ENCODE assay signal across 11 cellular contexts in genomic region chr13:46607768-46608553, GRCh38. TPM values are rescaled to one million over a fixed set of nuclear protein-coding genes. Genes with fewer than 3 reads are reported as not detected.
DNase-seq lines count a peak whose midpoint lies in the region; ATAC-seq, FAIRE-seq and TF ChIP-seq lines count a peak whose summit lies in the region.
"Had no signal": no experiment of that assay in that cellular context is flagged by ENCODE, and none has a peak within 500 bp of the region (broad histone marks: within the 10 kb centered on the region; RNA-seq: fewer than 3 reads in every experiment).

No MANE protein-coding gene starts in this region.

- CTCF ChIA-PET in MCF 10A (lab: Yijun Ruan, JAX) = no interaction called here

- no peaks in the 10 kb centered on the region for H3K27me3 ChIP-seq in Karpas-422 (ENCODE audit: low read length)
- H3K27me3 ChIP-seq: SJSA1 had no signal

- ATAC-seq in HG03460 (IDR thresholded peaks at IDR 0.05; ENCODE audit: unreplicated experiment) = peak; percentile 45

- no peak for TF ChIP-seq CTCF in MCF 10A (IDR thresholded peaks at IDR 0.05; ENCODE audit: unreplicated experiment)

- peak overlapping the region; percentile 56 for H3K27ac Mint-ChIP-seq in activated naive CD4-positive, alpha-beta T cell treated with anti-CD3 and anti-CD28 coated beads, Interleukin-2, amount 50 U/mL, for 24 hours
- H3K27ac Mint-ChIP-seq in immature natural killer cell (peak overlapping the region in 4 of 6 donors; percentile 28 to 64 (median 48)), MCF 10A (ENCODE audit: low read depth, unreplicated experiment) (no peak overlapping the region)
- H3K27ac Mint-ChIP-seq: activated naive CD8-positive, alpha-beta T cell treated with anti-CD3 and anti-CD28 coated beads, Interleukin-2, amount 10 ng/mL, durations not matched to agents 7 days and 5 days had no signal

- DNase-seq in activated naive CD4-positive, alpha-beta T cell (lab: John Stamatoyannopoulos, UW) = no peak
- DNase-seq in immature natural killer cell (no peak), urothelium cell line (ENCODE audit: low spot score) (peak; percentile 2), islet precursor cell (no peak), Karpas-422 (no peak), MCF 10A (ENCODE audit: unreplicated experiment) (no peak)
- DNase-seq: activated naive CD8-positive, alpha-beta T cell treated with anti-CD3 and anti-CD28 coated beads, Interleukin-2, amount 10 ng/mL, durations not matched to agents 7 days and 5 days; NCI-H2029 had no signal

- peaks cover 64% of the 10 kb centered on the region for H3K4me1 Mint-ChIP-seq in activated naive CD4-positive, alpha-beta T cell treated with anti-CD3 and anti-CD28 coated beads, Interleukin-2, amount 50 U/mL, for 24 hours
- peaks cover 51 to 85% of the 10 kb centered on the region in 2 donors for H3K4me1 Mint-ChIP-seq in immature natural killer cell
- H3K4me1 Mint-ChIP-seq in MCF 10A (ENCODE audit: insufficient read depth, unreplicated experiment) = peaks cover 39% of the 10 kb centered on the region

- no peak overlapping the region for H3K9ac ChIP-seq in Karpas-422 (ENCODE audit: low read length)

- H3K79me2 ChIP-seq in Karpas-422 (ENCODE audit: low read length) = no peaks in the 10 kb centered on the region

- H3K27me3 Mint-ChIP-seq in activated naive CD4-positive, alpha-beta T cell treated with anti-CD3 and anti-CD28 coated beads, Interleukin-2, amount 50 U/mL, for 24 hours = no peaks in the 10 kb centered on the region
- H3K27me3 Mint-ChIP-seq in immature natural killer cell (ENCODE audit: low read depth in 3 of 3) (no peaks in the 10 kb centered on the region), MCF 10A (ENCODE audit: insufficient read depth, unreplicated experiment) (no peaks in the 10 kb centered on the region)
- H3K27me3 Mint-ChIP-seq: activated naive CD8-positive, alpha-beta T cell treated with anti-CD3 and anti-CD28 coated beads, Interleukin-2, amount 10 ng/mL, durations not matched to agents 7 days and 5 days had no signal

- no TSS peak for BruUV-seq in MCF 10A (replicated peaks; lab: Mats Ljungman, UMichigan)

- H3K4me1 ChIP-seq in Karpas-422 (ENCODE audit: low read length) = no peaks in the 10 kb centered on the region

- H3K27ac ChIP-seq in Karpas-422 (ENCODE audit: low read length) = no peak overlapping the region
- H3K27ac ChIP-seq: SJSA1 had no signal

- no peak overlapping the region for H3K4me2 ChIP-seq in Karpas-422 (ENCODE audit: low read depth, low read length, poor library complexity, severe bottlenecking)

- no peaks in the 10 kb centered on the region for H3K36me3 ChIP-seq in Karpas-422 (ENCODE audit: insufficient read depth, low read length)
- H3K36me3 ChIP-seq: SJSA1 had no signal

- H3K9me3 Mint-ChIP-seq in activated naive CD4-positive, alpha-beta T cell treated with anti-CD3 and anti-CD28 coated beads, Interleukin-2, amount 50 U/mL, for 24 hours = no peaks in the 10 kb centered on the region
- H3K9me3 Mint-ChIP-seq in immature natural killer cell (no peaks in the 10 kb centered on the region), MCF 10A (ENCODE audit: unreplicated experiment) (no peaks in the 10 kb centered on the region)
- H3K9me3 Mint-ChIP-seq: activated naive CD8-positive, alpha-beta T cell treated with anti-CD3 and anti-CD28 coated beads, Interleukin-2, amount 10 ng/mL, durations not matched to agents 7 days and 5 days had no signal

- POLR2A ChIA-PET in MCF 10A (lab: Yijun Ruan, JAX) = interaction anchor here (1.1 to 5.0 kb wide), 2 partner anchors 12 to 15 kb away, joined by 3 to 30 read pairs; no protein-coding TSS in a partner anchor

- no peak for FAIRE-seq in urothelium cell line (lab: Jason Lieb, UNC)

- no peaks in the 10 kb centered on the region for H3K9me2 ChIP-seq in Karpas-422 (replicated peaks; ENCODE audit: insufficient read depth, low read length)

- H4K20me1 ChIP-seq in Karpas-422 (ENCODE audit: insufficient read depth, low read depth, low read length) = 0 out of 2 replicates have a peak, but pooled peaks cover 6% of the 10 kb centered on the region

- intact Hi-C loops in MCF 10A (cut with micrococcal nuclease) = no loop called here

- peak overlapping the region; percentile 56 for H3K4me3 Mint-ChIP-seq in activated naive CD4-positive, alpha-beta T cell treated with anti-CD3 and anti-CD28 coated beads, Interleukin-2, amount 50 U/mL, for 24 hours
- H3K4me3 Mint-ChIP-seq in immature natural killer cell = peak overlapping the region in 2 of 5 donors; percentile 28 to 54
- H3K4me3 Mint-ChIP-seq in MCF 10A (ENCODE audit: unreplicated experiment) = no peak overlapping the region
- H3K4me3 Mint-ChIP-seq: activated naive CD8-positive, alpha-beta T cell treated with anti-CD3 and anti-CD28 coated beads, Interleukin-2, amount 10 ng/mL, durations not matched to agents 7 days and 5 days had no signal

- H2AFZ ChIP-seq in Karpas-422 (ENCODE audit: low read length) = no peak overlapping the region

- H3K9me3 ChIP-seq in Karpas-422 (ENCODE audit: low read length) = no peaks in the 10 kb centered on the region
- H3K9me3 ChIP-seq: SJSA1 had no signal

- no peak overlapping the region for H3K4me3 ChIP-seq in Karpas-422 (ENCODE audit: low read length)
- H3K4me3 ChIP-seq: SJSA1 had no signal

- H3K36me3 Mint-ChIP-seq in activated naive CD4-positive, alpha-beta T cell treated with anti-CD3 and anti-CD28 coated beads, Interleukin-2, amount 50 U/mL, for 24 hours = no peaks in the 10 kb centered on the region
- no peaks in the 10 kb centered on the region for H3K36me3 Mint-ChIP-seq in immature natural killer cell
- no peaks in the 10 kb centered on the region for H3K36me3 Mint-ChIP-seq in MCF 10A (ENCODE audit: insufficient read depth, unreplicated experiment)

RNA-seq across cellular contexts. Expression of gene LRCH1, which starts 55.0 kb away (rescaled TPM):
- 1 to 10 TPM; 3.0 to 6.6 (median 5.5) TPM for polyA plus RNA-seq in immature natural killer cell
- total RNA-seq in Karpas-422 (2014; rRNA removed; shearing (Covaris generic); ENCODE audit: low replicate concordance) = 0.56 and 1.6 TPM in 2 replicates
- 15.4 and 16.5 TPM in 2 replicates for total RNA-seq in MCF 10A (2022)
